ENCODE assay signal across 12 cellular contexts in the genomic region with DNA sequence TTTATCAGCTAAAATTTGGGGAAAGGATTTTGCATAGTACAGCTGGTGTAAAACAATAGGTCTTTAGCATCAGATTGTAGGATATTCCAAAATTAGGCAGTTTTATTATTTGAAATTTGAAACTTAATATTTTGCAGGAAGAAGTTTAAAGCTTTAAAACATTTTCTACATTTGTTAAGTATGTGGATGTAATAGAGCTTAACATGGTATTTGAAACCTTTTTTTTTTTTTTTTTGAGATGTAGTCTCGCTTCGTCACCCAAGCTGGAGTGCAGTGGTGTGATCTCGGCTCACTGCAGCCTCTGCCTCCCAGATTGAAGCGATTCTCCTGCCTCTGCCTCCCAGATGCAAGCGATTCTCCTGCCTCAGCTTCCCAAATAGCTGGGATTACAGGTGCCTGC. TPM values are rescaled to one million over a fixed set of nuclear protein-coding genes. Genes with fewer than 3 reads are reported as not detected.
DNase-seq lines count a peak whose midpoint lies in the region; ATAC-seq and TF ChIP-seq lines count a peak whose summit lies in the region.
"Had no signal": no experiment of that assay in that cellular context is flagged by ENCODE, and none has a peak within 500 bp of the region (broad histone marks: within the 10 kb centered on the region; RNA-seq: fewer than 3 reads in every experiment).

No MANE protein-coding gene starts in this region.

- CTCF ChIA-PET in activated CD4-positive, alpha-beta T cell treated with anti-CD3 and anti-CD28 coated beads, Interleukin-2, amount 10 ng/mL, durations not matched to agents 7 days and 5 days (lab: Charles Lee), result interaction anchor here (0.6 to 1.5 kb wide), 3 partner anchors 50 to 232 kb away, joined by 3 to 4 read pairs (median 3); no protein-coding TSS in a partner anchor

- H3K4me3 ChIP-seq in RWPE2 (ENCODE audit: severe bottlenecking) (peak overlapping the region; percentile 68), iPS-20b (ENCODE audit: low read length) (peak overlapping the region; percentile 95), thymus (ENCODE audit: low read length) (peak overlapping the region; percentile 7)

- H3K27me3 ChIP-seq in RWPE2 (ENCODE audit: insufficient read depth, poor library complexity, severe bottlenecking) (no peaks in the 10 kb centered on the region), iPS-20b (ENCODE audit: insufficient read depth, low read length) (no peaks in the 10 kb centered on the region), thymus (ENCODE audit: control insufficient read depth, insufficient read depth) (no peaks in the 10 kb centered on the region)
- H3K27me3 ChIP-seq: pancreas had no signal

- H3K4me3 Mint-ChIP-seq in activated CD4-positive, alpha-beta T cell treated with anti-CD3 and anti-CD28 coated beads, Interleukin-2, amount 10 ng/mL, durations not matched to agents 7 days and 5 days, result peak overlapping the region; percentile 16
- H3K4me3 Mint-ChIP-seq: activated naive CD8-positive, alpha-beta T cell treated with anti-CD3 and anti-CD28 coated beads, Interleukin-2, amount 10 ng/mL, durations not matched to agents 7 days and 5 days had no signal

- no peak overlapping the region; the same call in 1 of the 2 replicates for H3K9ac ChIP-seq in iPS-20b (ENCODE audit: low read depth, low read length)

- DNase-seq in activated CD4-positive, alpha-beta T cell treated with anti-CD3 and anti-CD28 coated beads, Interleukin-2, amount 10 ng/mL, durations not matched to agents 7 days and 5 days, result no peak
- DNase-seq in activated CD4-positive, alpha-beta T cell treated with anti-CD3 and anti-CD28 coated beads for 1 hour, result no peak
- DNase-seq in RWPE2 (ENCODE audit: low spot score) (no peak), mesenteric fat pad (ENCODE audit: low spot score) (no peak), posterior vena cava (ENCODE audit: low spot score) (no peak)
- no peak for DNase-seq in activated effector memory CD4-positive, alpha-beta T cell treated with anti-CD3 and anti-CD28 coated beads, Interleukin-2, amount 50 U/mL, for 16 hours
- DNase-seq: activated naive CD8-positive, alpha-beta T cell treated with anti-CD3 and anti-CD28 coated beads, Interleukin-2, amount 10 ng/mL, durations not matched to agents 7 days and 5 days; effector CD4-positive, alpha-beta T cell; NCI-H2107 had no signal

- H3K4me1 ChIP-seq in RWPE2 (ENCODE audit: insufficient read depth, poor library complexity, severe bottlenecking), result peaks cover 7% of the 10 kb centered on the region
- peaks cover 22% of the 10 kb centered on the region for H3K4me1 ChIP-seq in iPS-20b (ENCODE audit: insufficient read depth, low read length)
- peaks cover 4% of the 10 kb centered on the region for H3K4me1 ChIP-seq in thymus (ENCODE audit: control insufficient read depth, insufficient read depth, low read length)

- TF ChIP-seq CTCF in RWPE2 (IDR thresholded peaks at IDR 0.05; ENCODE audit: poor library complexity, severe bottlenecking), result no peak

- H3K4me1 Mint-ChIP-seq in activated CD4-positive, alpha-beta T cell treated with anti-CD3 and anti-CD28 coated beads, Interleukin-2, amount 10 ng/mL, durations not matched to agents 7 days and 5 days, result peaks cover 14% of the 10 kb centered on the region

- H3K9me3 Mint-ChIP-seq in activated CD4-positive, alpha-beta T cell treated with anti-CD3 and anti-CD28 coated beads, Interleukin-2, amount 10 ng/mL, durations not matched to agents 7 days and 5 days, result no peaks in the 10 kb centered on the region
- H3K9me3 Mint-ChIP-seq: activated naive CD8-positive, alpha-beta T cell treated with anti-CD3 and anti-CD28 coated beads, Interleukin-2, amount 10 ng/mL, durations not matched to agents 7 days and 5 days had no signal

- 0 out of 2 replicates have a peak, but pooled peaks cover 6% of the 10 kb centered on the region for H3K36me3 ChIP-seq in RWPE2 (ENCODE audit: low read depth)
- no peaks in the 10 kb centered on the region for H3K36me3 ChIP-seq in iPS-20b (ENCODE audit: insufficient read depth, low read depth, low read length)
- H3K36me3 ChIP-seq in thymus (ENCODE audit: control insufficient read depth, insufficient read depth), result no peaks in the 10 kb centered on the region
- H3K36me3 ChIP-seq: pancreas had no signal

- peaks cover 6% of the 10 kb centered on the region for H3K36me3 Mint-ChIP-seq in activated CD4-positive, alpha-beta T cell treated with anti-CD3 and anti-CD28 coated beads, Interleukin-2, amount 10 ng/mL, durations not matched to agents 7 days and 5 days (ENCODE audit: low read depth)

- no peak overlapping the region for H3K27ac ChIP-seq in RWPE2 (ENCODE audit: poor library complexity, severe bottlenecking)
- H3K27ac ChIP-seq in iPS-20b (ENCODE audit: low read length), result no peak overlapping the region
- H3K27ac ChIP-seq in thymus (ENCODE audit: low read depth), result no peak overlapping the region

- no peak for ATAC-seq in RWPE2 (ENCODE audit: low read depth)

- POLR2A ChIA-PET in activated CD4-positive, alpha-beta T cell treated with anti-CD3 and anti-CD28 coated beads, Interleukin-2, amount 10 ng/mL, durations not matched to agents 7 days and 5 days (lab: Charles Lee), result interaction anchor here (0.6 kb wide), 1 partner anchor 182 kb away, joined by 4 read pairs; no protein-coding TSS in a partner anchor

- 87% methylated on average over 5 of the region's 5 CpGs for WGBS in thymus

- no peaks in the 10 kb centered on the region for H3K27me3 Mint-ChIP-seq in activated CD4-positive, alpha-beta T cell treated with anti-CD3 and anti-CD28 coated beads, Interleukin-2, amount 10 ng/mL, durations not matched to agents 7 days and 5 days
- H3K27me3 Mint-ChIP-seq: activated naive CD8-positive, alpha-beta T cell treated with anti-CD3 and anti-CD28 coated beads, Interleukin-2, amount 10 ng/mL, durations not matched to agents 7 days and 5 days had no signal

- no peaks in the 10 kb centered on the region for H3K9me3 ChIP-seq in RWPE2 (ENCODE audit: severe bottlenecking)
- no peaks in the 10 kb centered on the region for H3K9me3 ChIP-seq in iPS-20b (ENCODE audit: insufficient read depth, low read depth, low read length)
- no peaks in the 10 kb centered on the region for H3K9me3 ChIP-seq in thymus (ENCODE audit: control insufficient read depth)
- H3K9me3 ChIP-seq: pancreas had no signal

- H3K27ac Mint-ChIP-seq in activated CD4-positive, alpha-beta T cell treated with anti-CD3 and anti-CD28 coated beads, Interleukin-2, amount 10 ng/mL, durations not matched to agents 7 days and 5 days, result peak overlapping the region; percentile 46
- H3K27ac Mint-ChIP-seq: activated naive CD8-positive, alpha-beta T cell treated with anti-CD3 and anti-CD28 coated beads, Interleukin-2, amount 10 ng/mL, durations not matched to agents 7 days and 5 days had no signal

- intact Hi-C loops in posterior vena cava (cut with DNase I), result no loop called here

RNA-seq across cellular contexts. Expression of a gene that starts 2.9 kb away (rescaled TPM):
- 10 to 100 TPM; 37.6 to 42.7 TPM for total RNA-seq in activated CD4-positive, alpha-beta T cell treated with anti-CD3 and anti-CD28 coated beads, Interleukin-2, amount 10 ng/mL, durations not matched to agents 7 days and 5 days
- polyA plus RNA-seq in thymus, result 15.4 TPM
- 62.7 TPM for total RNA-seq in mesenteric fat pad
- total RNA-seq in posterior vena cava, result 10 to 100 TPM; 54.9 to 58.3 TPM

Comparison
In these comparisons a context has a peak if more than half of its experiments do, and no peak if none do; other contexts are left out.
1. H3K4me3 ChIP-seq: peak in every context shown above with its lines; median percentile 95 in iPS-20b; 68 in RWPE2; 7 in thymus.